Comparison of ENCODE assay signal across 7 cellular contexts in the genomic region with DNA sequence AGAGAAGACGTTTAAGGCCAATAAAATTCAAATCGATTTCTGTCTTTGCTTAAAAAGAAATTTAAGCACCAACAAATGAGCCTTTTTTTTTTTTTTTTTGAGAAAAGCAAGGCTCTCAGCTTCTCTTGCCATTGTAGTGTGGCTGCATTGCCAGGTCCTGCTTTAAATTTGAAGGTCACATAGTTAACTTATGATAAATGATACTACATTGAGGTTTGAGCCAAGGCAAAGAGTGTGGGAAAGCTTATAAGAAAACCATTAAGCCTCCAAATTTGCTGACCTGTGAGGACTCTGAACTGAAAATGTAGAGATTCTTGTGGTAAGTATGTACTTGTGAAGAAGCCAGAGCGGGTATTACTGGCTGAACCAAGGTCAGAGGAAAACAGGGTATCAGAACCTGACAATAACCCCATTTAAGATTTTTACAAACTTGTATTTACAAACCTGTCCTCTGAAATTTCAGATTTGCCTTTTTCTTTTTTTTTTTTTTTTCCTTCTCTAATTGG.
"Had no signal": no experiment of that assay in that cellular context is flagged by ENCODE, and none has a peak within 500 bp of the region (broad histone marks: within the 10 kb centered on the region; RNA-seq: fewer than 3 reads in every experiment).

No MANE protein-coding gene starts in this region.

- ATAC-seq: HepG2, K562 had no signal

- H3K27ac Mint-ChIP-seq: IgD-negative memory B cell had no signal

- FAIRE-seq: HepG2, HTR-8/SVneo, K562 had no signal

- H3K36me3 Mint-ChIP-seq: IgD-negative memory B cell had no signal

- DNase-seq: IMR-90, KBM-7 had no signal

- H3K27ac ChIP-seq: HL-60 had no signal

- H3K4me3 ChIP-seq: K562 had no signal
